ENCODE assay signal across 22 cellular contexts in genomic region chr3:123147754-123148535, GRCh38. TPM values are rescaled to one million over a fixed set of nuclear protein-coding genes. Genes with fewer than 3 reads are reported as not detected.
DNase-seq lines count a peak whose midpoint lies in the region; ATAC-seq, FAIRE-seq and TF ChIP-seq lines count a peak whose summit lies in the region.
"Had no signal": no experiment of that assay in that cellular context is flagged by ENCODE, and none has a peak within 500 bp of the region (broad histone marks: within the 10 kb centered on the region; RNA-seq: fewer than 3 reads in every experiment).

No MANE protein-coding gene starts in this region.

- no peak for TF ChIP-seq CTCF in HepG2 (CRISPR knock-in tag; IDR thresholded peaks at IDR 0.05)

- FAIRE-seq in HepG2 (lab: Jason Lieb, UNC) = no peak

- H3K27me3 Mint-ChIP-seq in T-helper 17 cell = no peaks in the 10 kb centered on the region

- no peak for TF ChIP-seq RAD21 in HepG2 (CRISPR knock-in tag; IDR thresholded peaks at IDR 0.05)

- H3K79me2 ChIP-seq in HepG2 (ENCODE audit: insufficient read depth, low read length) = no peaks in the 10 kb centered on the region

- TF ChIP-seq POLR2A in HepG2 (IDR thresholded peaks at IDR 0.05; ENCODE audit: insufficient read depth in 1 of 2, low read depth in 2 of 2, low read length in 2 of 2) = no peak

- H3K4me2 ChIP-seq in HepG2 (ENCODE audit: low read depth, low read length) = no peak overlapping the region
- H3K4me2 ChIP-seq: BLaER1, SK-N-SH had no signal

- H3K36me3 ChIP-seq in HepG2 (replicated peaks in 1 of 2; ENCODE audit: control insufficient read depth in 1 of 2, insufficient read depth in 2 of 2, low read length in 2 of 2) = peaks cover 36 to 79% of the 10 kb centered on the region in 2 experiments

- WGBS in HepG2 (ENCODE audit: low lambda C conversion rate) = 96% methylated on average over 6 of the region's 10 CpGs

- H2AFZ ChIP-seq in HepG2 (ENCODE audit: low read length) = no peak overlapping the region

- H3K4me3 ChIP-seq in HepG2 (replicated peaks in 1 of 3; ENCODE audit: insufficient read depth in 1 of 3, low read depth in 2 of 3, low read length in 3 of 3) = no peak overlapping the region
- H3K4me3 ChIP-seq: BLaER1 had no signal

- no peaks in the 10 kb centered on the region for H3K27me3 ChIP-seq in HepG2 (ENCODE audit: control insufficient read depth in 1 of 2, insufficient read depth in 2 of 2, low read length in 2 of 2)
- H3K27me3 ChIP-seq: BLaER1 had no signal

- POLR2A ChIA-PET in HepG2 (lab: Yijun Ruan, JAX) = no interaction called here

- peak; percentile 54 for DNase-seq in DMS79 (lab: John Stamatoyannopoulos, UW)
- DNase-seq in T-helper 17 cell = no peak
- peak; percentile 65 for DNase-seq in islet precursor cell
- no peak for DNase-seq in activated naive CD4-positive, alpha-beta T cell (lab: John Stamatoyannopoulos, UW)
- DNase-seq in HepG2 (ENCODE audit: low spot score) = no peak
- DNase-seq: Calu3; CD8-positive, alpha-beta T cell; EL; GF-D8; HFFc6; KBM-7; MM.1S; NCI-H1048; NCI-H1417 treated with DMSO at 0.1 percent for 48 hours; NCI-H187; SHP77 treated with DMSO at 0.1 percent for 48 hours; SK-N-SH had no signal

- no peak overlapping the region for H3K4me3 Mint-ChIP-seq in T-helper 17 cell
- H3K4me3 Mint-ChIP-seq: CD8-positive, alpha-beta T cell; HFFc6 had no signal

- no peak for TF ChIP-seq EP300 in HepG2 (IDR thresholded peaks at IDR 0.05; ENCODE audit: low read depth in 2 of 2, low read length in 2 of 2)
- TF ChIP-seq EP300 in HepG2 (CRISPR knock-in tag; IDR thresholded peaks at IDR 0.05; ENCODE audit: borderline replicate concordance) = no peak

- H3K9me3 ChIP-seq in T-helper 17 cell (ENCODE audit: control insufficient read depth, low read length, poor library complexity, severe bottlenecking) = no peaks in the 10 kb centered on the region
- no peaks in the 10 kb centered on the region for H3K9me3 ChIP-seq in HepG2 (ENCODE audit: low read length)
- H3K9me3 ChIP-seq: SK-N-SH had no signal

- H3K4me1 Mint-ChIP-seq in T-helper 17 cell = peaks cover 2% of the 10 kb centered on the region

- ATAC-seq in T-helper 17 cell (no peak), HG02759 (IDR thresholded peaks at IDR 0.05; ENCODE audit: unreplicated experiment) (no peak), HG03460 (IDR thresholded peaks at IDR 0.05; ENCODE audit: unreplicated experiment) (no peak), HepG2 (no peak)
- ATAC-seq: CD8-positive, alpha-beta T cell had no signal

- H3K9ac ChIP-seq in HepG2 (ENCODE audit: insufficient read depth, low read depth, low read length) = no peak overlapping the region
- H3K9ac ChIP-seq: BLaER1, SK-N-SH had no signal

- peaks cover 14% of the 10 kb centered on the region for H3K4me1 ChIP-seq in HepG2 (ENCODE audit: insufficient read depth, low read length)

- no peak overlapping the region for H3K27ac ChIP-seq in HepG2 (ENCODE audit: extremely low read length, insufficient read depth, low read length)
- H3K27ac ChIP-seq: BLaER1, HL-60, RWPE1 had no signal

- BruUV-seq in HepG2 (replicated peaks; lab: Mats Ljungman, UMichigan) = no TSS peak

- peaks cover 11% of the 10 kb centered on the region; the same call in 1 of the 2 replicates for H4K20me1 ChIP-seq in HepG2 (ENCODE audit: insufficient read depth, low read length)
- H4K20me1 ChIP-seq: BLaER1 had no signal

- intact Hi-C loops in HepG2 (cut with micrococcal nuclease; ENCODE audit: unreplicated experiment) = no loop called here

- peak overlapping the region; percentile 34 for H3K27ac Mint-ChIP-seq in T-helper 17 cell
- H3K27ac Mint-ChIP-seq: HFFc6 had no signal

- H3K36me3 Mint-ChIP-seq in T-helper 17 cell (ENCODE audit: low read depth) = peaks cover 5% of the 10 kb centered on the region

- in situ Hi-C loops in HepG2 (cut with HindIII; ENCODE audit: extremely low pct_ligation_motif_present, low pct_unique_long_range_greater_than_20kb) = no loop called here

- CTCF ChIA-PET in HepG2 (lab: Yijun Ruan, JAX; ENCODE audit: low intra/inter-chr PET ratio, low total read pairs) = no interaction called here

TF ChIP-seq in HepG2, 621 proteins besides CTCF, POLR2A, EP300 and RAD21:
- TF ChIP-seq ZFP36L2 (CRISPR knock-in tag; IDR thresholded peaks at IDR 0.05) (no peak), ZNF138 (CRISPR knock-in tag; IDR thresholded peaks at IDR 0.05; ENCODE audit: low read depth) (no peak), TCF7 (IDR thresholded peaks at IDR 0.05; ENCODE audit: low read depth) (no peak), U2AF2 (IDR thresholded peaks at IDR 0.05; ENCODE audit: low read depth, low read length) (no peak), ZSCAN30 (CRISPR knock-in tag; IDR thresholded peaks at IDR 0.05) (no peak), SRSF4 (IDR thresholded peaks at IDR 0.05; ENCODE audit: low read depth, low read length, poor library complexity, severe bottlenecking) (no peak), MAFG (CRISPR knock-in tag; IDR thresholded peaks at IDR 0.05) (no peak), ZNF792 (CRISPR knock-in tag; IDR thresholded peaks at IDR 0.05) (no peak)
- TF ChIP-seq, protein P1, sequence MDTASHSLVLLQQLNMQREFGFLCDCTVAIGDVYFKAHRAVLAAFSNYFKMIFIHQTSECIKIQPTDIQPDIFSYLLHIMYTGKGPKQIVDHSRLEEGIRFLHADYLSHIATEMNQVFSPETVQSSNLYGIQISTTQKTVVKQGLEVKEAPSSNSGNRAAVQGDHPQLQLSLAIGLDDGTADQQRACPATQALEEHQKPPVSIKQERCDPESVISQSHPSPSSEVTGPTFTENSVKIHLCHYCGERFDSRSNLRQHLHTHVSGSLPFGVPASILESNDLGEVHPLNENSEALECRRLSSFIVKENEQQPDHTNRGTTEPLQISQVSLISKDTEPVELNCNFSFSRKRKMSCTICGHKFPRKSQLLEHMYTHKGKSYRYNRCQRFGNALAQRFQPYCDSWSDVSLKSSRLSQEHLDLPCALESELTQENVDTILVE (CRISPR knock-in tag; IDR thresholded peaks at IDR 0.05) = no peak
TF ChIP-seq in HepG2: peak in this region for 0.

RNA-seq across cellular contexts. Expression of gene SEC22A, which starts 53.8 kb away (rescaled TPM):
- total RNA-seq in T-helper 17 cell (10 to 100 TPM; 17.2 to 19.2 TPM), HepG2 (2016; rRNA removed; fragmentation: Illumina TruSeq; extraction: Trizol) (17.3 and 20.2 TPM in 2 replicates)
- 10.1 and 11.0 TPM in 2 replicates for total RNA-seq in HepG2 (2016; cell fraction: cytosol; rRNA removed; fragmentation: Illumina TruSeq; extraction: Trizol; ENCODE audit: low read depth)
- 16.4 and 18.4 TPM in 2 replicates for total RNA-seq in HepG2 (2016; cell fraction: insoluble cytoplasmic fraction; rRNA removed; fragmentation: Illumina TruSeq; extraction: Trizol)
- total RNA-seq in HepG2 (2016; cell fraction: membrane; rRNA removed; fragmentation: Illumina TruSeq; extraction: Trizol) = 10.4 and 13.0 TPM in 2 replicates
- total RNA-seq in HepG2 (2016; cell fraction: nucleus; rRNA removed; fragmentation: Illumina TruSeq; extraction: Trizol) = 16.5 and 18.0 TPM in 2 replicates
- 12.0 and 14.1 TPM in 2 replicates for polyA plus RNA-seq in HepG2 (2011; rRNA removed)
- 9.2 and 14.0 TPM in 2 replicates for polyA plus RNA-seq in HepG2 (2011; cell fraction: cytosol; rRNA removed)
- 5.3 and 6.1 TPM in 2 replicates for polyA plus RNA-seq in HepG2 (2011; cell fraction: nucleus; rRNA removed)
- 7.1 and 10.9 TPM in 2 replicates for polyA plus RNA-seq in HepG2 (2012)
- polyA plus RNA-seq in HepG2 (2016; cell fraction: cytosol; fragmentation: Illumina TruSeq; extraction: Trizol; ENCODE audit: low read depth) = 3.1 and 3.3 TPM in 2 replicates
- polyA plus RNA-seq in HepG2 (2016; cell fraction: insoluble cytoplasmic fraction; fragmentation: Illumina TruSeq; extraction: Trizol; ENCODE audit: low read depth) = 13.6 and 16.4 TPM in 2 replicates
- polyA plus RNA-seq in HepG2 (2016; cell fraction: membrane; fragmentation: Illumina TruSeq; extraction: Trizol; ENCODE audit: low read depth) = 4.6 and 4.7 TPM in 2 replicates
- 13.1 and 19.4 TPM in 2 replicates for polyA plus RNA-seq in HepG2 (2016; cell fraction: nucleus; fragmentation: Illumina TruSeq; extraction: Trizol; ENCODE audit: insufficient read depth, low read depth)
- 13.8 and 17.5 TPM in 2 replicates for polyA minus RNA-seq in HepG2 (2011; rRNA and poly(A)+ RNA removed; ENCODE audit: low replicate concordance)
- 7.5 and 11.2 TPM in 2 replicates for polyA minus RNA-seq in HepG2 (2011; cell fraction: cytosol; rRNA and poly(A)+ RNA removed)
- 21.6 and 22.4 TPM in 2 replicates for polyA minus RNA-seq in HepG2 (2011; cell fraction: nucleus; rRNA and poly(A)+ RNA removed)

Comparison
In these comparisons a context has a peak if more than half of its experiments do, and no peak if none do; other contexts are left out.
1. DNase-seq: peak in DMS79 (single experiment) and islet precursor cell (single experiment); none in T-helper 17 cell (0 of 3), activated naive CD4-positive, alpha-beta T cell (0 of 4) and HepG2 (single experiment).